ENCODE assay signal across 8 cellular contexts in genomic region chr2:63841254-63842022, GRCh38.
A peak's percentile ranks its signal among the peaks of the same experiment; 100 is the strongest.
DNase-seq lines count a peak whose midpoint lies in the region; ATAC-seq lines count a peak whose summit lies in the region.

Gene UGP2, plus strand, starts transcription at chr2:63841896. Its CDS starts 290 bp downstream, at chr2:63842186.

- H3K9me3 ChIP-seq in mucosa of stomach (ENCODE audit: control insufficient read depth, low read length) = no peaks in the 10 kb centered on the region

- no peaks in the 10 kb centered on the region for H3K36me3 ChIP-seq in mucosa of stomach (ENCODE audit: control insufficient read depth, insufficient read depth, low read length)

- ATAC-seq in GM21515 (IDR thresholded peaks at IDR 0.05; ENCODE audit: unreplicated experiment) = peak; percentile 64

- H3K4me1 ChIP-seq in mucosa of stomach (ENCODE audit: control insufficient read depth, insufficient read depth, low read length) = peaks cover 10% of the 10 kb centered on the region

- H3K9ac ChIP-seq in mucosa of stomach (ENCODE audit: low read length) = peak within 1 kb of the TSS; percentile 95

- DNase-seq in D341Med (ENCODE audit: low spot score) (peak; percentile 80), HuH-7 (ENCODE audit: low spot score) (peak; percentile 70), OCI-M1 (lab: John Stamatoyannopoulos, UW) (peak; percentile 90), activated T-cell treated with anti-CD3 and anti-CD28 coated beads for 24 hours (ENCODE audit: low read depth) (peak; percentile 71), epithelial cell of prostate (ENCODE audit: low read depth, low spot score) (peak; percentile 52)
- peak; percentile 57 for DNase-seq in stimulated activated CD8-positive, alpha-beta memory T cell treated with anti-CD3 and anti-CD28 coated beads, Interleukin-7, amount 100 ng/mL, for 24 hours (ENCODE audit: low read depth)

- no peaks in the 10 kb centered on the region for H3K27me3 ChIP-seq in mucosa of stomach (ENCODE audit: control insufficient read depth, insufficient read depth, low read length)

- H3K27ac ChIP-seq in epithelial cell of prostate = peak within 1 kb of the TSS; percentile 96

- peak within 1 kb of the TSS; percentile 86 for H3K4me3 ChIP-seq in mucosa of stomach (ENCODE audit: low read length)

Comparison
In these comparisons a context has a peak if more than half of its experiments do, and no peak if none do; other contexts are left out.
1. Peak in every context shown above with its lines: DNase-seq, ATAC-seq, H3K4me3 ChIP-seq and H3K27ac ChIP-seq.